ENCODE assay signal across 13 cellular contexts in the genomic region with DNA sequence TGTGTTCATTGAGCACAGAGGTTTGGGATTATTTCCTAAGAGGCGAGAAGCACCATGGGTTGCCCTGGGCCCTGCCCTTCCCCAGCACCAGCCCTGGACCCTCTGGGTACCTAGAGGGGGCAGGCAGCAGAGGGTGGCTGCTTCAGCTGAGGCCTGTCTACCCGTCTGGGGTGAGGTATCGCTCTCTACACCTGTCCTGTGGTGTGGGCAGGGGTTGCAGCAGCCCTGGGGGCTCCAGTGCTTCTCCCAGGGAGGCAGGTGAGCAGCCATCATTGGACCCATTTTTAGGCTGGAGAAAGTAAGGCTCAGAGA. TPM values are rescaled to one million over a fixed set of nuclear protein-coding genes. Genes with fewer than 3 reads are reported as not detected.
DNase-seq lines count a peak whose midpoint lies in the region; ATAC-seq and TF ChIP-seq lines count a peak whose summit lies in the region.
"Had no signal": no experiment of that assay in that cellular context is flagged by ENCODE, and none has a peak within 500 bp of the region (broad histone marks: within the 10 kb centered on the region; RNA-seq: fewer than 3 reads in every experiment).

No MANE protein-coding gene starts in this region.

- H3K27me3 ChIP-seq in left ventricle myocardium inferior (ENCODE audit: low read depth) (no peaks in the 10 kb centered on the region), osteoblast (ENCODE audit: insufficient read depth, low read length) (peaks cover 2% of the 10 kb centered on the region), tibial artery (no peaks in the 10 kb centered on the region)

- H3K4me1 Mint-ChIP-seq in chondrocyte (ENCODE audit: low read depth), result peaks cover 63% of the 10 kb centered on the region
- H3K4me1 Mint-ChIP-seq in activated T-helper 2 cell treated with anti-CD3 and anti-CD28 coated beads, Interferon-gamma antibody, Interleukin-2, Interleukin-4, amounts not matched to agents 10 μg/mL and 5 μg/mL and 100 μg/mL, durations not matched to agents 14 hours and 24 hours and 36 hours (ENCODE audit: low read depth), result no peaks in the 10 kb centered on the region

- no peak overlapping the region for H3K27ac Mint-ChIP-seq in chondrocyte (ENCODE audit: unreplicated experiment)
- H3K27ac Mint-ChIP-seq in activated T-helper 2 cell treated with anti-CD3 and anti-CD28 coated beads, Interferon-gamma antibody, Interleukin-2, Interleukin-4, amounts not matched to agents 10 μg/mL and 5 μg/mL and 100 μg/mL, durations not matched to agents 14 hours and 24 hours and 36 hours, result no peak overlapping the region

- H4K20me1 ChIP-seq in osteoblast (ENCODE audit: insufficient read depth, low read length), result peaks cover 65% of the 10 kb centered on the region

- ATAC-seq in Right ventricle myocardium superior (ENCODE audit: poor library complexity), result no peak
- ATAC-seq: PC-3 had no signal

- no peak overlapping the region for H3K4me2 ChIP-seq in osteoblast (ENCODE audit: insufficient read depth, low read length)

- TF ChIP-seq CTCF in left ventricle myocardium inferior (IDR thresholded peaks at IDR 0.05; ENCODE audit: borderline replicate concordance) (no peak), chondrocyte (IDR thresholded peaks at IDR 0.05) (no peak), osteoblast (IDR thresholded peaks at IDR 0.05; ENCODE audit: extremely low read depth, low read depth, low read length) (no peak), tibial artery (IDR thresholded peaks at IDR 0.05) (no peak)

- intact Hi-C loops in left ventricle myocardium inferior (cut with micrococcal nuclease) (no loop called here), Right ventricle myocardium superior (cut with DNase I) (no loop called here), tibial artery (cut with DNase I; ENCODE audit: low total_unique reads) (no loop called here)
- intact Hi-C loops in activated T-helper 2 cell treated with anti-CD3 and anti-CD28 coated beads, Interferon-gamma antibody, Interleukin-2, Interleukin-4, amounts not matched to agents 10 μg/mL and 5 μg/mL and 100 μg/mL, durations not matched to agents 14 hours and 24 hours and 36 hours (cut with micrococcal nuclease), result no loop called here

- no peak overlapping the region for H3K4me3 Mint-ChIP-seq in chondrocyte (ENCODE audit: unreplicated experiment)
- H3K4me3 Mint-ChIP-seq in activated T-helper 2 cell treated with anti-CD3 and anti-CD28 coated beads, Interferon-gamma antibody, Interleukin-2, Interleukin-4, amounts not matched to agents 10 μg/mL and 5 μg/mL and 100 μg/mL, durations not matched to agents 14 hours and 24 hours and 36 hours (ENCODE audit: low read depth), result no peak overlapping the region

- H3K36me3 ChIP-seq in left ventricle myocardium inferior, result no peaks in the 10 kb centered on the region
- no peaks in the 10 kb centered on the region for H3K36me3 ChIP-seq in osteoblast (ENCODE audit: insufficient read depth, low read length)
- no peaks in the 10 kb centered on the region for H3K36me3 ChIP-seq in tibial artery

- no peaks in the 10 kb centered on the region for H3K27me3 Mint-ChIP-seq in chondrocyte (ENCODE audit: low read depth)
- no peaks in the 10 kb centered on the region for H3K27me3 Mint-ChIP-seq in activated T-helper 2 cell treated with anti-CD3 and anti-CD28 coated beads, Interferon-gamma antibody, Interleukin-2, Interleukin-4, amounts not matched to agents 10 μg/mL and 5 μg/mL and 100 μg/mL, durations not matched to agents 14 hours and 24 hours and 36 hours (ENCODE audit: low read depth)

- H3K27ac ChIP-seq in left ventricle myocardium inferior (replicated peaks) (peak overlapping the region; percentile 73), osteoblast (ENCODE audit: low read depth, low read length) (no peak overlapping the region), tibial artery (peak overlapping the region; percentile 64 to 79)
- H3K27ac ChIP-seq: RWPE1 had no signal

- no peak overlapping the region for H2AFZ ChIP-seq in osteoblast (ENCODE audit: low read length)

- H3K9me3 ChIP-seq in left ventricle myocardium inferior (replicated peaks), result no peaks in the 10 kb centered on the region
- H3K9me3 ChIP-seq in osteoblast (ENCODE audit: low read depth, low read length), result no peaks in the 10 kb centered on the region
- no peaks in the 10 kb centered on the region for H3K9me3 ChIP-seq in tibial artery

- H3K4me3 ChIP-seq in left ventricle myocardium inferior, result no peak overlapping the region
- no peak overlapping the region for H3K4me3 ChIP-seq in osteoblast (ENCODE audit: insufficient read depth, low read length)
- H3K4me3 ChIP-seq in tibial artery, result no peak overlapping the region

- H3K4me1 ChIP-seq in left ventricle myocardium inferior, result peaks cover 77% of the 10 kb centered on the region
- peaks cover 8% of the 10 kb centered on the region for H3K4me1 ChIP-seq in osteoblast (ENCODE audit: insufficient read depth, low read length)
- H3K4me1 ChIP-seq in tibial artery, result peaks cover 0 to 86% (median 71%) of the 10 kb centered on the region in 4 donors

- H3K36me3 Mint-ChIP-seq in chondrocyte (ENCODE audit: low read depth), result no peaks in the 10 kb centered on the region
- H3K36me3 Mint-ChIP-seq in activated T-helper 2 cell treated with anti-CD3 and anti-CD28 coated beads, Interferon-gamma antibody, Interleukin-2, Interleukin-4, amounts not matched to agents 10 μg/mL and 5 μg/mL and 100 μg/mL, durations not matched to agents 14 hours and 24 hours and 36 hours (ENCODE audit: low read depth), result no peaks in the 10 kb centered on the region

- DNase-seq in left ventricle myocardium inferior, result no peak
- no peak for DNase-seq in Right ventricle myocardium superior
- DNase-seq in chondrocyte (ENCODE audit: low spot score), result peak; percentile 68
- peak; percentile 6 for DNase-seq in osteoblast (ENCODE audit: insufficient read length, low spot score, missing footprints)
- no peak for DNase-seq in tibial artery
- no peak for DNase-seq in NCI-H774 (lab: John Stamatoyannopoulos, UW)
- DNase-seq in SKM-1 (lab: John Stamatoyannopoulos, UW; ENCODE audit: unreplicated experiment), result no peak
- no peak for DNase-seq in activated T-helper 2 cell treated with anti-CD3 and anti-CD28 coated beads, Interferon-gamma antibody, Interleukin-2, Interleukin-4, amounts not matched to agents 10 μg/mL and 5 μg/mL and 100 μg/mL, durations not matched to agents 14 hours and 24 hours and 36 hours (ENCODE audit: low spot score)
- DNase-seq: KG1, NCI-H1417 treated with DMSO at 0.1 percent for 48 hours, NCI-H1930, PC-3 had no signal

- no peaks in the 10 kb centered on the region for H3K79me2 ChIP-seq in osteoblast (ENCODE audit: insufficient read depth, low read length)

- no peaks in the 10 kb centered on the region for H3K9me3 Mint-ChIP-seq in chondrocyte (ENCODE audit: low read depth)
- no peaks in the 10 kb centered on the region for H3K9me3 Mint-ChIP-seq in activated T-helper 2 cell treated with anti-CD3 and anti-CD28 coated beads, Interferon-gamma antibody, Interleukin-2, Interleukin-4, amounts not matched to agents 10 μg/mL and 5 μg/mL and 100 μg/mL, durations not matched to agents 14 hours and 24 hours and 36 hours

RNA-seq across cellular contexts. Expression of gene PRDM11, which starts 15.6 kb away (rescaled TPM):
- total RNA-seq in left ventricle myocardium inferior, result 17.2 TPM
- 17.3 TPM for total RNA-seq in Right ventricle myocardium superior
- 32.9 to 35.1 TPM (median 35.0 TPM) in 3 replicates for total RNA-seq in chondrocyte
- 5.4 and 6.8 TPM in 2 replicates for total RNA-seq in osteoblast
- total RNA-seq in activated T-helper 2 cell treated with anti-CD3 and anti-CD28 coated beads, Interferon-gamma antibody, Interleukin-2, Interleukin-4, amounts not matched to agents 10 μg/mL and 5 μg/mL and 100 μg/mL, durations not matched to agents 14 hours and 24 hours and 36 hours, result 1.9 and 2.6 TPM in 2 replicates

Comparison
In these comparisons a context has a peak if more than half of its experiments do, and no peak if none do; other contexts are left out.
1. DNase-seq: peak in chondrocyte (single experiment) and osteoblast (single experiment); none in left ventricle myocardium inferior (single experiment), Right ventricle myocardium superior (single experiment), tibial artery (0 of 2), NCI-H774 (single experiment), SKM-1 (single experiment) and activated T-helper 2 cell treated with anti-CD3 and anti-CD28 coated beads, Interferon-gamma antibody, Interleukin-2, Interleukin-4, amounts not matched to agents 10 μg/mL and 5 μg/mL and 100 μg/mL, durations not matched to agents 14 hours and 24 hours and 36 hours (single experiment).